8 cellular contexts compared by ENCODE assay signal in genomic region chr2:162343824-162344616, GRCh38. TPM values are rescaled to one million over a fixed set of nuclear protein-coding genes. Genes with fewer than 3 reads are reported as not detected.
A peak's percentile ranks its signal among the peaks of the same experiment; 100 is the strongest.
DNase-seq lines count a peak whose midpoint lies in the region; ATAC-seq, FAIRE-seq and TF ChIP-seq lines count a peak whose summit lies in the region.

Gene GCA, plus strand, starts transcription at chr2:162344132. Its CDS starts 117 bp downstream, at chr2:162344249.

- H3K79me2 ChIP-seq in keratinocyte (ENCODE audit: control insufficient read depth, insufficient read depth, low read length): no peaks in the 10 kb centered on the region

- peaks cover 4% of the 10 kb centered on the region for H3K4me1 ChIP-seq in keratinocyte (ENCODE audit: control insufficient read depth, extremely low read depth, insufficient read depth, low read length)

- dilution Hi-C loops in keratinocyte (cut with MboI; ENCODE audit: extremely low pct_ligation_motif_present, low sequenced_read_pairs): no loop called here

- H2AFZ ChIP-seq in keratinocyte (ENCODE audit: control insufficient read depth, low read length): peak within 1 kb of the TSS; percentile 94

- H3K4me2 ChIP-seq in keratinocyte (ENCODE audit: control insufficient read depth, extremely low read depth, insufficient read depth, low read depth, low read length): peak within 1 kb of the TSS; percentile 88

- H3K9me3 ChIP-seq in keratinocyte (ENCODE audit: control insufficient read depth, low read depth, low read length): no peaks in the 10 kb centered on the region

- no peaks in the 10 kb centered on the region for H4K20me1 ChIP-seq in keratinocyte (ENCODE audit: control insufficient read depth, extremely low read depth, insufficient read depth, low read length)

- CTCF ChIA-PET in activated CD4-positive, alpha-beta T cell treated with anti-CD3 and anti-CD28 coated beads for 36 hours (lab: Charles Lee): interaction anchor here (0.8 to 1.6 kb wide), 3 partner anchors 9 to 626 kb away, joined by 3 to 8 read pairs (median 6); partner anchors contain the start of gene IFIH1

- H3K36me3 ChIP-seq in keratinocyte (ENCODE audit: control insufficient read depth in 2 of 2, extremely low read depth in 1 of 2, insufficient read depth in 2 of 2, low read length in 2 of 2): no peaks in the 10 kb centered on the region

- TF ChIP-seq CTCF in chondrocyte (IDR thresholded peaks at IDR 0.05): peak; percentile 29
- TF ChIP-seq CTCF in keratinocyte (optimal IDR thresholded peaks at IDR 0.05 in 1 of 3, IDR thresholded peaks at IDR 0.05 in 1 of 3, conservative IDR thresholded peaks at IDR 0.05 in 1 of 3; ENCODE audit: extremely low read depth in 1 of 3, insufficient read depth in 2 of 3, low read length in 3 of 3): no peak

- H3K4me3 ChIP-seq in keratinocyte (ENCODE audit: control insufficient read depth in 2 of 3, extremely low read depth in 1 of 3, insufficient read depth in 2 of 3, low read depth in 1 of 3, low read length in 3 of 3): peak within 1 kb of the TSS; percentile 68 to 85 (median 71)

- DNase-seq in AG08396 (ENCODE audit: low spot score) (peak; percentile 93), NCI-H460 (ENCODE audit: extremely low read depth, low read depth) (peak; percentile 97), chondrocyte (ENCODE audit: low spot score) (peak; percentile 98), keratinocyte (ENCODE audit: low read depth, low spot score) (peak; percentile 41)
- DNase-seq in activated CD4-positive, alpha-beta T cell treated with anti-CD3 and anti-CD28 coated beads for 36 hours: peak; percentile 99
- DNase-seq in stimulated activated CD4-positive, alpha-beta T cell treated with anti-CD3 and anti-CD28 coated beads, Interleukin-12 subunit alpha, Interleukin-12 subunit beta, amount 100 ng/mL, for 48 hours (ENCODE audit: low read depth in 2 of 3, low spot score in 1 of 3): peak; percentile 95 to 98 (median 97)

- no peaks in the 10 kb centered on the region for H3K36me3 Mint-ChIP-seq in activated CD4-positive, alpha-beta T cell treated with anti-CD3 and anti-CD28 coated beads for 36 hours (ENCODE audit: low read depth)
- H3K36me3 Mint-ChIP-seq in chondrocyte (ENCODE audit: low read depth): no peaks in the 10 kb centered on the region

- peak within 1 kb of the TSS; percentile 86 for H3K4me3 Mint-ChIP-seq in activated CD4-positive, alpha-beta T cell treated with anti-CD3 and anti-CD28 coated beads for 36 hours
- H3K4me3 Mint-ChIP-seq in chondrocyte (ENCODE audit: unreplicated experiment): peak within 1 kb of the TSS; percentile 81

- peak within 1 kb of the TSS; percentile 59 for H3K9ac ChIP-seq in keratinocyte (ENCODE audit: control insufficient read depth, extremely low read depth, insufficient read depth, low read length)

- peak; percentile 81 for FAIRE-seq in keratinocyte (lab: Jason Lieb, UNC)

- peak within 1 kb of the TSS; percentile 66 for H3K27ac Mint-ChIP-seq in activated CD4-positive, alpha-beta T cell treated with anti-CD3 and anti-CD28 coated beads for 36 hours
- H3K27ac Mint-ChIP-seq in chondrocyte (ENCODE audit: unreplicated experiment): peak within 1 kb of the TSS; percentile 82

- H3K27ac ChIP-seq in keratinocyte (ENCODE audit: control insufficient read depth, insufficient read depth, low read length): no peak within 1 kb of the TSS

- POLR2A ChIA-PET in activated CD4-positive, alpha-beta T cell treated with anti-CD3 and anti-CD28 coated beads for 36 hours (lab: Charles Lee): interaction anchor here (1.2 kb wide), 1 partner anchor 25 kb away, joined by 4 read pairs; the partner anchor contains the start of gene IFIH1

- peak; percentile 99 for ATAC-seq in GM19023 (IDR thresholded peaks at IDR 0.05; ENCODE audit: unreplicated experiment)
- ATAC-seq in HG03196 (IDR thresholded peaks at IDR 0.05; ENCODE audit: unreplicated experiment): peak; percentile 100
- ATAC-seq in activated CD4-positive, alpha-beta T cell treated with anti-CD3 and anti-CD28 coated beads for 36 hours: peak; percentile 99

- no peaks in the 10 kb centered on the region for H3K27me3 ChIP-seq in keratinocyte (ENCODE audit: control insufficient read depth, extremely low read depth, insufficient read depth, low read length)

- intact Hi-C loops in activated CD4-positive, alpha-beta T cell treated with anti-CD3 and anti-CD28 coated beads for 36 hours (cut with DNase I, micrococcal nuclease): loop anchor here (1.0 kb wide), 1 partner anchor 26 kb away; the partner anchor contains the start of gene IFIH1 (in 2 of the 2)

- H3K9me1 ChIP-seq in keratinocyte (ENCODE audit: control insufficient read depth, extremely low read depth, insufficient read depth, low read length): no peaks in the 10 kb centered on the region

- peaks cover 8% of the 10 kb centered on the region for H3K4me1 Mint-ChIP-seq in activated CD4-positive, alpha-beta T cell treated with anti-CD3 and anti-CD28 coated beads for 36 hours
- peaks cover 9% of the 10 kb centered on the region for H3K4me1 Mint-ChIP-seq in chondrocyte (ENCODE audit: low read depth)

- no peaks in the 10 kb centered on the region for H3K27me3 Mint-ChIP-seq in activated CD4-positive, alpha-beta T cell treated with anti-CD3 and anti-CD28 coated beads for 36 hours
- H3K27me3 Mint-ChIP-seq in chondrocyte (ENCODE audit: low read depth): peaks cover 18% of the 10 kb centered on the region

- no peaks in the 10 kb centered on the region for H3K9me3 Mint-ChIP-seq in activated CD4-positive, alpha-beta T cell treated with anti-CD3 and anti-CD28 coated beads for 36 hours (ENCODE audit: low read depth)
- no peaks in the 10 kb centered on the region for H3K9me3 Mint-ChIP-seq in chondrocyte (ENCODE audit: low read depth)

RNA-seq across cellular contexts. Expression of gene GCA, which starts in this region (rescaled TPM):
- total RNA-seq in NCI-H460 (2014; rRNA removed; shearing (Covaris generic)): 6.8 and 8.3 TPM in 2 replicates
- polyA plus RNA-seq in NCI-H460 (2014; cell fraction: nucleus; rRNA removed): 9.3 and 12.3 TPM in 2 replicates
- total RNA-seq in activated CD4-positive, alpha-beta T cell treated with anti-CD3 and anti-CD28 coated beads for 36 hours: 10 to 100 TPM; 16.2 to 25.5 TPM
- 4.0 to 4.8 TPM (median 4.5 TPM) in 3 replicates for total RNA-seq in chondrocyte
- polyA plus RNA-seq in keratinocyte: 5.6 to 10.0 TPM (median 6.9 TPM) in 3 replicates
- 10.1 TPM for polyA plus RNA-seq in keratinocyte (2011; ENCODE audit: low read depth)
- 3.7 and 5.6 TPM in 2 replicates for polyA plus RNA-seq in keratinocyte (2011; cell fraction: cytosol; rRNA removed)
- polyA plus RNA-seq in keratinocyte (2011; cell fraction: nucleus; rRNA removed): 5.5 and 9.5 TPM in 2 replicates
- polyA plus RNA-seq in keratinocyte (2012; ENCODE audit: low replicate concordance): 5.9 and 9.0 TPM in 2 replicates
- polyA minus RNA-seq in keratinocyte: 1.3 to 11.5 TPM (median 2.7 TPM) in 3 replicates
- 4.0 TPM for polyA minus RNA-seq in keratinocyte (2011; cell fraction: cytosol; rRNA and poly(A)+ RNA removed)
- polyA minus RNA-seq in keratinocyte (2011; cell fraction: nucleus; rRNA and poly(A)+ RNA removed): 1.9 and 5.2 TPM in 2 replicates

Comparison
In these comparisons a context has a peak if more than half of its experiments do, and no peak if none do; other contexts are left out.
1. DNase-seq: peak in every context shown above with its lines; median percentile 99 in activated CD4-positive, alpha-beta T cell treated with anti-CD3 and anti-CD28 coated beads for 36 hours; 98 in chondrocyte; 97 in NCI-H460; 97 in stimulated activated CD4-positive, alpha-beta T cell treated with anti-CD3 and anti-CD28 coated beads, Interleukin-12 subunit alpha, Interleukin-12 subunit beta, amount 100 ng/mL, for 48 hours; 93 in AG08396; 41 in keratinocyte.